In the genomic region with DNA sequence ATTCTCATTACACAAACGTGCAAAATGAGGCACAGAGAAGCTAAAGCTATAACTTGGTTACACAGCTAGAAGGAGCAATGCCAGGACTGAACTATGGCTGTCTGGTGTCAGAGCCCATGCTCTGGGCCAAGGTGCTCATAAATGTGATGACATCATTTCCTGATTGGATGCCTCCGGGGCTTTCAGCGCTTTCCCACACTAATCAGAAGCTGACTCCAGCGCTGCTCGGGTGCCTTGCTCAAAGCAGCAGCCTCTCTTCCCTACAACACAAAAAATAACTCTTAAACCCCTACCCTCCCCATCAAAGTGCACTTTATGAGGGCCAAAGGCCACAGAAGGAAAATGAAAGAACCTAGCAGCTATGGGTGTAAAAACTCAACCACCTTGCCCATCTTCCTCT, we compare ENCODE assay signal across 9 cellular contexts.
DNase-seq lines count a peak whose midpoint lies in the region; ATAC-seq and TF ChIP-seq lines count a peak whose summit lies in the region.
"Had no signal": no experiment of that assay in that cellular context is flagged by ENCODE, and none has a peak within 500 bp of the region (broad histone marks: within the 10 kb centered on the region; RNA-seq: fewer than 3 reads in every experiment).

No MANE protein-coding gene starts in this region.

- H3K27ac Mint-ChIP-seq in natural killer cell treated with Interleukin-12 subunit alpha and Interleukin-12 subunit beta and Interleukin-15 and Interleukin-18, amount 100 ng/mL, for 72 hours = peak overlapping the region; percentile 15 to 69
- H3K27ac Mint-ChIP-seq in T-helper 2 cell treated with Interferon-gamma antibody and Interleukin-4, amounts not matched to agents 5 μg/mL and 100 μg/mL, for 36 hours = no peak overlapping the region

- H3K4me1 Mint-ChIP-seq in natural killer cell treated with Interleukin-12 subunit alpha and Interleukin-12 subunit beta and Interleukin-15 and Interleukin-18, amount 100 ng/mL, for 72 hours (ENCODE audit: low read depth in 2 of 2) = peaks cover 21 to 38% of the 10 kb centered on the region in 2 donors
- peaks cover 24% of the 10 kb centered on the region for H3K4me1 Mint-ChIP-seq in T-helper 2 cell treated with Interferon-gamma antibody and Interleukin-4, amounts not matched to agents 5 μg/mL and 100 μg/mL, for 36 hours (ENCODE audit: low read depth)

- intact Hi-C loops in colonic mucosa (cut with DNase I) = no loop called here

- no peaks in the 10 kb centered on the region for H3K9me3 Mint-ChIP-seq in natural killer cell treated with Interleukin-12 subunit alpha and Interleukin-12 subunit beta and Interleukin-15 and Interleukin-18, amount 100 ng/mL, for 72 hours
- no peaks in the 10 kb centered on the region for H3K9me3 Mint-ChIP-seq in T-helper 2 cell treated with Interferon-gamma antibody and Interleukin-4, amounts not matched to agents 5 μg/mL and 100 μg/mL, for 36 hours
- H3K9me3 Mint-ChIP-seq: central memory CD8-positive, alpha-beta T cell had no signal

- no peaks in the 10 kb centered on the region for H3K27me3 Mint-ChIP-seq in natural killer cell treated with Interleukin-12 subunit alpha and Interleukin-12 subunit beta and Interleukin-15 and Interleukin-18, amount 100 ng/mL, for 72 hours
- H3K27me3 Mint-ChIP-seq in T-helper 2 cell treated with Interferon-gamma antibody and Interleukin-4, amounts not matched to agents 5 μg/mL and 100 μg/mL, for 36 hours (ENCODE audit: low read depth) = no peaks in the 10 kb centered on the region
- H3K27me3 Mint-ChIP-seq: central memory CD8-positive, alpha-beta T cell had no signal

- H3K27ac ChIP-seq in colonic mucosa = no peak overlapping the region

- TF ChIP-seq CTCF in colonic mucosa (IDR thresholded peaks at IDR 0.05) = no peak

- no peaks in the 10 kb centered on the region for H3K4me1 ChIP-seq in colonic mucosa

- H3K27me3 ChIP-seq in colonic mucosa = no peaks in the 10 kb centered on the region

- no peak overlapping the region for H3K4me3 ChIP-seq in colonic mucosa

- H3K9me3 ChIP-seq in colonic mucosa = no peaks in the 10 kb centered on the region

- peaks cover 3% of the 10 kb centered on the region for H3K36me3 ChIP-seq in colonic mucosa

- ATAC-seq in natural killer cell treated with Interleukin-12 subunit alpha and Interleukin-12 subunit beta and Interleukin-15 and Interleukin-18, amount 100 ng/mL, for 72 hours = peak; percentile 36 to 44
- ATAC-seq in HG02840 (IDR thresholded peaks at IDR 0.05; ENCODE audit: low FRiP score, unreplicated experiment) = no peak
- ATAC-seq in GM19035 (IDR thresholded peaks at IDR 0.05; ENCODE audit: unreplicated experiment) = no peak

- H3K36me3 Mint-ChIP-seq in natural killer cell treated with Interleukin-12 subunit alpha and Interleukin-12 subunit beta and Interleukin-15 and Interleukin-18, amount 100 ng/mL, for 72 hours = no peaks in the 10 kb centered on the region
- H3K36me3 Mint-ChIP-seq in T-helper 2 cell treated with Interferon-gamma antibody and Interleukin-4, amounts not matched to agents 5 μg/mL and 100 μg/mL, for 36 hours (ENCODE audit: low read depth) = peaks cover 29% of the 10 kb centered on the region

- peak; percentile 80 for DNase-seq in ELF-1 (ENCODE audit: low read depth, low spot score)
- peak; percentile 91 for DNase-seq in M059J (ENCODE audit: low read depth)
- DNase-seq in colonic mucosa = peak; percentile 43
- no peak for DNase-seq in natural killer cell treated with Interleukin-12 subunit alpha and Interleukin-12 subunit beta and Interleukin-15 and Interleukin-18, amount 100 ng/mL, for 72 hours (ENCODE audit: low spot score)
- no peak for DNase-seq in T-helper 2 cell treated with Interferon-gamma antibody and Interleukin-4, amounts not matched to agents 5 μg/mL and 100 μg/mL, for 36 hours (ENCODE audit: low spot score)
- DNase-seq: NCI-H187 had no signal

- H3K9ac ChIP-seq in colonic mucosa (ENCODE audit: low read depth in 2 of 2, low read length in 2 of 2) = no peak overlapping the region

- H3K4me3 Mint-ChIP-seq in natural killer cell treated with Interleukin-12 subunit alpha and Interleukin-12 subunit beta and Interleukin-15 and Interleukin-18, amount 100 ng/mL, for 72 hours = no peak overlapping the region
- H3K4me3 Mint-ChIP-seq in T-helper 2 cell treated with Interferon-gamma antibody and Interleukin-4, amounts not matched to agents 5 μg/mL and 100 μg/mL, for 36 hours = no peak overlapping the region
- H3K4me3 Mint-ChIP-seq: central memory CD8-positive, alpha-beta T cell had no signal

Comparison
In these comparisons a context has a peak if more than half of its experiments do, and no peak if none do; other contexts are left out.
1. DNase-seq: peak in ELF-1 (single experiment), M059J (single experiment) and colonic mucosa (single experiment); none in natural killer cell treated with Interleukin-12 subunit alpha and Interleukin-12 subunit beta and Interleukin-15 and Interleukin-18, amount 100 ng/mL, for 72 hours (single experiment) and T-helper 2 cell treated with Interferon-gamma antibody and Interleukin-4, amounts not matched to agents 5 μg/mL and 100 μg/mL, for 36 hours (single experiment).
2. ATAC-seq: peak in natural killer cell treated with Interleukin-12 subunit alpha and Interleukin-12 subunit beta and Interleukin-15 and Interleukin-18, amount 100 ng/mL, for 72 hours (2 of 2); none in HG02840 (single experiment) and GM19035 (single experiment).